Comparison of ENCODE assay signal across 22 cellular contexts in the genomic region with DNA sequence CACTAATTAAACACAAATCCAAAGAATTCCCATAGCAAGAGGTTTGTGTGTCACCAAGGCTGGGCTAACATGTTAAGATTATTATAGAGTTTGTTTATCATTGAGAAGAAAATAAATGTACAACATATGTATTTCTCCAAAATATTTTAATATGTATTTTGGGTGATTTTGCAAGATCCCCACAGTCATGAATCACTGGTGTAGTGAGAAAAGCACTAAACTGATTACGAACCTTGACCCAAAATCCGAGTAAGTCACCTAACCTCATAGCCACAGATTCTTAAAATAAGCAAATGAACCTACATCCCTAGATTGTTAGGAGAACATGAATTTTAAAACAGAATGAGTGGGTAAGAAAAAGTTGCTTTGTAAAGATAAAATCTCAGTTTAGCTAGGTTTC.
"Had no signal": no experiment of that assay in that cellular context is flagged by ENCODE, and none has a peak within 500 bp of the region (broad histone marks: within the 10 kb centered on the region; RNA-seq: fewer than 3 reads in every experiment).

No MANE protein-coding gene starts in this region.

- H3K27me3 ChIP-seq: esophagus squamous epithelium, gastroesophageal sphincter, neural progenitor cell had no signal

- H3K4me2 ChIP-seq: neural progenitor cell had no signal

- H3K9me3 ChIP-seq: esophagus squamous epithelium, gastroesophageal sphincter, left ventricle myocardium inferior, thoracic aorta had no signal

- H3K27ac ChIP-seq: esophagus squamous epithelium, gastroesophageal sphincter, left ventricle myocardium inferior, neural progenitor cell, thoracic aorta had no signal

- ATAC-seq: activated T-helper 17 cell treated with anti-CD3 and anti-CD28 coated beads, Interleukin-2, amount 50 U/mL, for 72 hours; gastroesophageal sphincter; naive thymus-derived CD8-positive, alpha-beta T cell had no signal

- H3K4me1 ChIP-seq: esophagus squamous epithelium, gastroesophageal sphincter, left ventricle myocardium inferior, neural progenitor cell had no signal

- H3K4me1 Mint-ChIP-seq: activated T-helper 17 cell treated with anti-CD3 and anti-CD28 coated beads, Interleukin-2, amount 50 U/mL, for 72 hours; naive thymus-derived CD8-positive, alpha-beta T cell; neural progenitor cell had no signal

- H3K9ac ChIP-seq: neural progenitor cell had no signal

- H3K36me3 ChIP-seq: esophagus squamous epithelium, gastroesophageal sphincter, left ventricle myocardium inferior, neural progenitor cell, thoracic aorta had no signal

- H2AFZ ChIP-seq: neural progenitor cell had no signal

- H3K4me3 Mint-ChIP-seq: activated naive CD8-positive, alpha-beta T cell; activated T-cell treated with anti-CD3 and anti-CD28 coated beads, Interleukin-2, amount 50 U/mL, for 24 hours; activated T-helper 17 cell treated with anti-CD3 and anti-CD28 coated beads, Interleukin-2, amount 50 U/mL, for 72 hours; endodermal cell; naive thymus-derived CD8-positive, alpha-beta T cell; neural progenitor cell; type B pancreatic cell had no signal

- H3K4me3 ChIP-seq: esophagus squamous epithelium, gastroesophageal sphincter, left ventricle myocardium inferior, neural progenitor cell, thoracic aorta had no signal

- H3K27me3 Mint-ChIP-seq: activated naive CD8-positive, alpha-beta T cell; activated T-cell treated with anti-CD3 and anti-CD28 coated beads, Interleukin-2, amount 50 U/mL, for 24 hours; activated T-helper 17 cell treated with anti-CD3 and anti-CD28 coated beads, Interleukin-2, amount 50 U/mL, for 72 hours; naive thymus-derived CD8-positive, alpha-beta T cell; progenitor cell of endocrine pancreas; type B pancreatic cell had no signal

- DNase-seq: activated CD4-positive, alpha-beta T cell treated with anti-CD3 and anti-CD28 coated beads for 1 hour; activated naive CD4-positive, alpha-beta T cell; activated T-cell treated with anti-CD3 and anti-CD28 coated beads, Interleukin-2, amount 50 U/mL, for 24 hours; amniotic stem cell; cerebellar nuclear complex; cortex of kidney; endodermal cell; esophagus squamous epithelium; head of caudate nucleus; hypothalamus; left ventricle myocardium inferior; naive thymus-derived CD8-positive, alpha-beta T cell; stimulated activated CD4-positive, alpha-beta T cell treated with anti-CD3 and anti-CD28 coated beads, Interleukin-4, amount 100 ng/mL, for 24 hours; stimulated activated naive CD4-positive, alpha-beta T cell treated with Interleukin-2 at 50 U/mL for 16 hours; T-helper 1 cell had no signal

- H3K27ac Mint-ChIP-seq: activated naive CD8-positive, alpha-beta T cell; activated T-cell treated with anti-CD3 and anti-CD28 coated beads, Interleukin-2, amount 50 U/mL, for 24 hours; activated T-helper 17 cell treated with anti-CD3 and anti-CD28 coated beads, Interleukin-2, amount 50 U/mL, for 72 hours; endodermal cell; naive thymus-derived CD8-positive, alpha-beta T cell; neural progenitor cell; progenitor cell of endocrine pancreas; type B pancreatic cell had no signal

- H3K36me3 Mint-ChIP-seq: activated naive CD8-positive, alpha-beta T cell; naive thymus-derived CD8-positive, alpha-beta T cell; neural progenitor cell; type B pancreatic cell had no signal

- H3K9me3 Mint-ChIP-seq: endodermal cell, neural progenitor cell, type B pancreatic cell had no signal
